Comparison of ENCODE assay signal across 9 cellular contexts in the genomic region with DNA sequence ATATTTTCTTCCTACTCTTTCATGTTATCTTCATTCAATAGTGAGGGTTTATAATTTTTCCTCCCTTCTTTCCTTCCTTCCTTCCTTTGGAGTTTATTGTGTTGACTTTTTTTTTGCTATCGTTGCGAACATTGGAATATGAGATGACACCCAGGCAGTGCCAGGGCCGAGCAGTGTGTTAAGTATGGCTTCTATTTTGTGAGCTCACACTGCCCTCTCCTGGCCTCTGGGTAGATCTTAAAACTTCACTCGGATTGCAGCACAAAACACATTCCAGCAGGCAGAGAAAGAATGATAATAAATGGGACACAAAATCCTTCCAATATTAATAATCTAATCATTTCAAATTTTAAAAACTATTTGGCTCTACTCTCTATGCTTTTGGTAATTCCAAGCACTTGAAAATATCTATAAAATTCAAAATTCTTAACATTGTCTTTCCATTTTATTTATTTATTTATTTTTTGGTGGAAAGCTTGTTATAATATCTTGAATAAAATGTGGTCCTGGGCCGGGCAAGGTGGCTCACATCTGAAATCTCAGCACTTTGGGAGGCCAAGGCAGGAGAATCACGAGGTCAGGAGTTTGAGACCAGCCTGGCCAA.
DNase-seq lines count a peak whose midpoint lies in the region; ATAC-seq and TF ChIP-seq lines count a peak whose summit lies in the region.
"Had no signal": no experiment of that assay in that cellular context is flagged by ENCODE, and none has a peak within 500 bp of the region (broad histone marks: within the 10 kb centered on the region; RNA-seq: fewer than 3 reads in every experiment).

No MANE protein-coding gene starts in this region.

- peaks cover 10% of the 10 kb centered on the region for H3K27me3 Mint-ChIP-seq in activated CD4-positive, alpha-beta T cell treated with anti-CD3 and anti-CD28 coated beads for 36 hours

- no peak overlapping the region for H3K27ac ChIP-seq in colonic mucosa
- H3K27ac ChIP-seq: skin epidermis had no signal

- DNase-seq in NCI-H446 (lab: John Stamatoyannopoulos, UW): peak; percentile 71 to 75
- peak; percentile 81 for DNase-seq in activated CD4-positive, alpha-beta T cell treated with anti-CD3 and anti-CD28 coated beads for 36 hours
- peak; percentile 79 for DNase-seq in colonic mucosa
- peak; percentile 79 to 89 for DNase-seq in lower leg skin (ENCODE audit: low spot score in 2 of 2)
- DNase-seq in stimulated activated CD8-positive, alpha-beta memory T cell treated with anti-CD3 and anti-CD28 coated beads, Interleukin-12 subunit alpha, Interleukin-12 subunit beta, amount 100 ng/mL, for 24 hours (ENCODE audit: extremely low read depth): peak; percentile 17

- 6 to 8% methylated on average over 6 of the region's 6 CpGs for WGBS in lower leg skin, 2 donors

- ATAC-seq in HG03095 (IDR thresholded peaks at IDR 0.05; ENCODE audit: unreplicated experiment) (peak; percentile 65), GM18873 (IDR thresholded peaks at IDR 0.05; ENCODE audit: low FRiP score, unreplicated experiment) (no peak)
- peak; percentile 77 for ATAC-seq in activated CD4-positive, alpha-beta T cell treated with anti-CD3 and anti-CD28 coated beads for 36 hours

- H3K4me1 Mint-ChIP-seq in activated CD4-positive, alpha-beta T cell treated with anti-CD3 and anti-CD28 coated beads for 36 hours: peaks cover 13% of the 10 kb centered on the region

- no peaks in the 10 kb centered on the region for H3K36me3 Mint-ChIP-seq in activated CD4-positive, alpha-beta T cell treated with anti-CD3 and anti-CD28 coated beads for 36 hours (ENCODE audit: low read depth)

- H3K4me3 ChIP-seq in colonic mucosa (no peak overlapping the region), lower leg skin (ENCODE audit: low read depth, poor library complexity, severe bottlenecking) (no peak overlapping the region)
- H3K4me3 ChIP-seq: skin epidermis had no signal

- no peak overlapping the region for H3K9ac ChIP-seq in colonic mucosa (ENCODE audit: low read depth in 2 of 2, low read length in 2 of 2)

- CTCF ChIA-PET in activated CD4-positive, alpha-beta T cell treated with anti-CD3 and anti-CD28 coated beads for 36 hours (lab: Charles Lee): interaction anchor here (0.8 to 1.5 kb wide), 8 partner anchors 9 to 565 kb away, joined by 3 to 7 read pairs (median 3); no protein-coding TSS in a partner anchor

- no peak for TF ChIP-seq POLR2A in lower leg skin (IDR thresholded peaks at IDR 0.05)

- no peak overlapping the region for H3K27ac Mint-ChIP-seq in activated CD4-positive, alpha-beta T cell treated with anti-CD3 and anti-CD28 coated beads for 36 hours

- no peak overlapping the region for H3K4me3 Mint-ChIP-seq in activated CD4-positive, alpha-beta T cell treated with anti-CD3 and anti-CD28 coated beads for 36 hours

- H3K9me3 Mint-ChIP-seq in activated CD4-positive, alpha-beta T cell treated with anti-CD3 and anti-CD28 coated beads for 36 hours (ENCODE audit: low read depth): no peaks in the 10 kb centered on the region

- H3K36me3 ChIP-seq in colonic mucosa: no peaks in the 10 kb centered on the region

- H3K27me3 ChIP-seq in colonic mucosa: no peaks in the 10 kb centered on the region

- intact Hi-C loops in activated CD4-positive, alpha-beta T cell treated with anti-CD3 and anti-CD28 coated beads for 36 hours (cut with DNase I, micrococcal nuclease): loop anchor here (1.0 to 5.0 kb wide), 12 partner anchors 52 to 673 kb away; no protein-coding TSS in a partner anchor
- intact Hi-C loops in colonic mucosa (cut with DNase I): loop anchor here (5.0 to 10.0 kb wide), 2 partner anchors 377 to 544 kb away; no protein-coding TSS in a partner anchor
- intact Hi-C loops in lower leg skin (cut with DNase I; ENCODE audit: low total_unique reads): no loop called here

- TF ChIP-seq CTCF in GM12872 (IDR thresholded peaks at IDR 0.05; ENCODE audit: insufficient read depth, low read depth, low read length) (peak; percentile 65), colonic mucosa (IDR thresholded peaks at IDR 0.05) (peak; percentile 54), lower leg skin (IDR thresholded peaks at IDR 0.05) (peak in 1 of 3 donors; percentile 35)

- H3K9me3 ChIP-seq in colonic mucosa: no peaks in the 10 kb centered on the region

- no peaks in the 10 kb centered on the region for H3K4me1 ChIP-seq in colonic mucosa

- POLR2A ChIA-PET in activated CD4-positive, alpha-beta T cell treated with anti-CD3 and anti-CD28 coated beads for 36 hours (lab: Charles Lee): no interaction called here

Comparison
In these comparisons a context has a peak if more than half of its experiments do, and no peak if none do; other contexts are left out.
1. DNase-seq: peak in every context shown above with its lines; median percentile 84 in lower leg skin; 81 in activated CD4-positive, alpha-beta T cell treated with anti-CD3 and anti-CD28 coated beads for 36 hours; 79 in colonic mucosa; 73 in NCI-H446; 17 in stimulated activated CD8-positive, alpha-beta memory T cell treated with anti-CD3 and anti-CD28 coated beads, Interleukin-12 subunit alpha, Interleukin-12 subunit beta, amount 100 ng/mL, for 24 hours.